In the genomic region with DNA sequence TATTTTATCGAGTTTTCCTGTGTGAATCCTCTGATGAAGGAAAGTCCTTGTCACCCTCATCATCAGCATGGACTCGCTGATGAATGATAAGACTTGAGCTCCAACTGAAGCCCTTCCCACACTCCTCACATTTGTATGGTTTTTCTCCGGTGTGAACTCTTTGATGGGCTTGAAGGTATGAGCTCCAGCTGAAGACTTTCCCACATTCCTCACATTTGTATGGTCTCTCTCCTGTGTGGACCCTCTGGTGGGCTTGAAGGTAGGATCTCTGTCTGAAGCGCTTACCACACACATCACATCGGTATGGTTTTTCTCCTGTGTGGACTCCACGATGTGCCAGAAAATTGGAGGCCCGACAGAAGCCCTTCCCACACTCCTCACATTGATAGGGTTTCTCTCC, we compare ENCODE assay signal across 15 cellular contexts. TPM values are rescaled to one million over a fixed set of nuclear protein-coding genes. Genes with fewer than 3 reads are reported as not detected.
A peak's percentile ranks its signal among the peaks of the same experiment; 100 is the strongest.
DNase-seq lines count a peak whose midpoint lies in the region; ATAC-seq and TF ChIP-seq lines count a peak whose summit lies in the region.
"Had no signal": no experiment of that assay in that cellular context is flagged by ENCODE, and none has a peak within 500 bp of the region (broad histone marks: within the 10 kb centered on the region; RNA-seq: fewer than 3 reads in every experiment).

No MANE protein-coding gene starts in this region.

- no peaks in the 10 kb centered on the region for H3K4me1 Mint-ChIP-seq in endodermal cell

- no peak overlapping the region for H3K27ac Mint-ChIP-seq in endodermal cell

- H3K27me3 ChIP-seq in BLaER1: no peaks in the 10 kb centered on the region
- H3K27me3 ChIP-seq in endodermal cell (ENCODE audit: control insufficient read depth, insufficient read depth, low read length, poor library complexity, severe bottlenecking): no peaks in the 10 kb centered on the region
- no peaks in the 10 kb centered on the region for H3K27me3 ChIP-seq in muscle layer of duodenum (ENCODE audit: low read depth, low read length)

- H3K27ac ChIP-seq in BLaER1 (no peak overlapping the region), endodermal cell (ENCODE audit: low read depth, low read length) (no peak overlapping the region), muscle layer of duodenum (ENCODE audit: low read length) (no peak overlapping the region)

- peaks cover 2% of the 10 kb centered on the region for H3K27me3 Mint-ChIP-seq in endodermal cell (ENCODE audit: insufficient read depth)

- H3K4me1 ChIP-seq in BLaER1 (no peaks in the 10 kb centered on the region), endodermal cell (ENCODE audit: control insufficient read depth, insufficient read depth, low read length) (no peaks in the 10 kb centered on the region), muscle layer of duodenum (ENCODE audit: control insufficient read depth in 1 of 2, insufficient read depth in 2 of 2, low read length in 2 of 2) (no peaks in the 10 kb centered on the region)

- H3K4me3 ChIP-seq in BLaER1 (peak overlapping the region; percentile 43), endodermal cell (ENCODE audit: low read length) (peak overlapping the region; percentile 67), muscle layer of duodenum (ENCODE audit: low read depth in 1 of 2, low read length in 2 of 2) (peak overlapping the region; percentile 26 to 61)

- H3K4me2 ChIP-seq in BLaER1: no peak overlapping the region
- H3K4me2 ChIP-seq: SK-N-SH had no signal

- TF ChIP-seq CTCF in endodermal cell (conservative IDR thresholded peaks at IDR 0.05): no peak

- ATAC-seq in HG02938 (IDR thresholded peaks at IDR 0.05; ENCODE audit: unreplicated experiment) (no peak), HG03378 (IDR thresholded peaks at IDR 0.05; ENCODE audit: unreplicated experiment) (no peak)
- ATAC-seq: Panc1, Right ventricle myocardium inferior had no signal

- H3K36me3 ChIP-seq in BLaER1 (peaks cover 79% of the 10 kb centered on the region), endodermal cell (ENCODE audit: control insufficient read depth, insufficient read depth, low read length) (peaks cover 67% of the 10 kb centered on the region), muscle layer of duodenum (ENCODE audit: control insufficient read depth in 1 of 2, insufficient read depth in 2 of 2, low read length in 2 of 2) (peaks cover 45 to 59% of the 10 kb centered on the region in 2 donors)

- H3K9ac ChIP-seq in BLaER1: no peak overlapping the region
- H3K9ac ChIP-seq in endodermal cell (ENCODE audit: extremely low read depth, low read length, poor library complexity, severe bottlenecking): no peak overlapping the region
- H3K9ac ChIP-seq: SK-N-SH had no signal

- H3K36me3 Mint-ChIP-seq in endodermal cell (ENCODE audit: low read depth): peaks cover 71% of the 10 kb centered on the region

- WGBS in endodermal cell (ENCODE audit: insufficient coverage in 1 of 2, insufficient read length in 1 of 2), 2 experiments: 94 to 97% methylated on average over 6 to 7 of the region's 7 CpGs

- peaks cover 86% of the 10 kb centered on the region for H3K9me3 Mint-ChIP-seq in endodermal cell

- no peaks in the 10 kb centered on the region for H4K20me1 ChIP-seq in BLaER1

- H3K4me3 Mint-ChIP-seq in endodermal cell: no peak overlapping the region

- peaks cover 94% of the 10 kb centered on the region for H3K9me3 ChIP-seq in BLaER1
- peaks cover 77% of the 10 kb centered on the region for H3K9me3 ChIP-seq in endodermal cell (ENCODE audit: control insufficient read depth, low read length)
- H3K9me3 ChIP-seq in muscle layer of duodenum (ENCODE audit: control insufficient read depth in 1 of 2, low read length in 2 of 2): peaks cover 86 to 99% of the 10 kb centered on the region in 2 donors

- DNase-seq in LHCN-M2 (ENCODE audit: low read depth) (peak; percentile 10), endodermal cell (no peak), middle frontal gyrus (ENCODE audit: extremely low spot score, low spot score) (no peak), NCI-H187 treated with DMSO at 0.1 percent for 48 hours (lab: John Stamatoyannopoulos, UW) (no peak)
- DNase-seq: KG1, NCI-H1436, NCI-H2029 treated with DMSO at 0.1 percent for 48 hours, NCI-H510A treated with DMSO at 0.1 percent for 48 hours, SK-N-SH had no signal

RNA-seq across cellular contexts. Expression of a gene that starts 21.7 kb away (rescaled TPM):
- 9.2 and 14.9 TPM in 2 replicates for total RNA-seq in LHCN-M2 (2014; rRNA removed)
- 5.7 TPM for polyA plus RNA-seq in LHCN-M2 (2012)
- total RNA-seq in endodermal cell: 10 to 100 TPM; 18.6 to 19.4 TPM
- 16.2 TPM for polyA plus RNA-seq in endodermal cell (2013, experiment 1 of 2)
- 11.5 TPM for polyA plus RNA-seq in endodermal cell (2013, experiment 2 of 2)

RNA-seq across cellular contexts. Expression of a gene that starts 29.6 kb away (rescaled TPM):
- 1.6 and 1.7 TPM in 2 replicates for total RNA-seq in LHCN-M2 (2014; rRNA removed)
- 0.92 TPM for polyA plus RNA-seq in LHCN-M2 (2012)
- 1 to 10 TPM; 4.0 to 6.6 TPM for total RNA-seq in endodermal cell
- 7.5 TPM for polyA plus RNA-seq in endodermal cell (2013, experiment 1 of 2)
- polyA plus RNA-seq in endodermal cell (2013, experiment 2 of 2): 5.1 TPM

RNA-seq across cellular contexts. Expression of a gene that starts 37.6 kb away (rescaled TPM):
- total RNA-seq in LHCN-M2 (2014; rRNA removed) (4.6 and 12.8 TPM in 2 replicates), endodermal cell (10 to 100 TPM; 11.5 to 11.8 TPM)
- polyA plus RNA-seq in LHCN-M2 (2012): 0.97 TPM
- polyA plus RNA-seq in endodermal cell (2013, experiment 1 of 2): 4.7 TPM
- polyA plus RNA-seq in endodermal cell (2013, experiment 2 of 2): 5.0 TPM
